In the genomic region with DNA sequence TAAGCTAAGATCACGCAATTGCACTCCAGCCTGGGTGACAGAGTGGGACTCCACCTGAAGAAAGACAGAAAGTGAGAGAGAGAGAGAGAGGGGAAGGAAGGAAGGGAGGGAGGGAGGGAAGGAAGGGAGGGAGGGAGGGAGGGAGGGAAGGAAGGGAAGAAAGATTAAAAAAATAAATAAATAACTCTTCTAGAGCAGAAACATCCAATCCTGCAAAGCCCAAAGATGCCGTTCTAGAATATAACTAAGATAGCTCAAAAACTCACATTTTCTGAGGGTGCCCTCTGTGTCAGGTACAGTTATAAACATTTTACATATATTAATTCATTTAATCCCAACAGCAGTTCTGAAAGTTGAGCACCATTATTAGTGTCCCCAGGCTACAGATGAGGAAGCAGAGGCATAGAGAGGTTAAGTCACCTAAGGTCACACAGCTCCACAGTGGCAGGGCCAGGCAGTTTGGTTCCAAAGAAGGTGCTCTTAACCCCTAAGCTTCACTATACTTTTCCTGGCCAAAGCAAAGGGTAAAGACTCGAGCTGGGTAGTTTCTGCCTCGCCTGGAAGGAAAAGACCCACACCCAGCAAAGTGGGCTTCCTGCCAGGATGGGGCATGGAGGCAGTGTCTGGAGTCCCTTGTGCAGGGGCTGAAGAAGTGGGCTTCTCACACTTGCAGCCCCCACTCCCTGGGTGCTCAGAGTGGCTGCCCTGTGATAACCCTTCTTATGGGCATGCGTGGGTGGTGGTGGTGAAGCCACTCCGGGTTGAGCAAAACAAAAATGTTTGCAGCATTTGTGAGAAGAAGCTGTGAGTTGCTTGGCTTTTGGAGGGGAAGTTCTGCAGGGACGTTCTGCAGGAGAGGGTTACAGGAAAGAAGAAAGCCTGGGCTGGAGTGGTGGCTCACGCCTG, we compare ENCODE assay signal across 14 cellular contexts. TPM values are rescaled to one million over a fixed set of nuclear protein-coding genes. Genes with fewer than 3 reads are reported as not detected.
DNase-seq lines count a peak whose midpoint lies in the region; ATAC-seq and TF ChIP-seq lines count a peak whose summit lies in the region.
"Had no signal": no experiment of that assay in that cellular context is flagged by ENCODE, and none has a peak within 500 bp of the region (broad histone marks: within the 10 kb centered on the region; RNA-seq: fewer than 3 reads in every experiment).

No MANE protein-coding gene starts in this region.

- POLR2A ChIA-PET in CD4-positive, alpha-beta T cell (lab: Charles Lee), result interaction anchor here (1.1 to 13.1 kb wide), 10 partner anchors 9 to 86 kb away, joined by 3 to 195 read pairs (median 4); a partner anchor contains a TSS
- POLR2A ChIA-PET in naive thymus-derived CD8-positive, alpha-beta T cell (lab: Charles Lee), result interaction anchor here (0.6 to 46.7 kb wide), 11 partner anchors 10 to 141 kb away, joined by 3 to 1921 read pairs (median 7); a partner anchor contains a TSS
- POLR2A ChIA-PET in HEK293T (lab: Yijun Ruan, JAX), result no interaction called here

- H3K4me3 Mint-ChIP-seq in CD4-positive, alpha-beta T cell, result peak overlapping the region; percentile 64
- H3K4me3 Mint-ChIP-seq in activated T-helper 1 cell treated with anti-CD3 and anti-CD28 coated beads, Interleukin-12 subunit alpha, Interleukin-12 subunit beta, Interleukin-2, Interleukin-4 antibody, amounts not matched to agents 30 ng/mL and 10 ng/mL and 1 ng/mL, durations not matched to agents 14 hours and 24 hours and 36 hours, result peak overlapping the region; percentile 24
- H3K4me3 Mint-ChIP-seq in naive thymus-derived CD8-positive, alpha-beta T cell, result peak overlapping the region; percentile 59 to 84 (median 76)
- H3K4me3 Mint-ChIP-seq: mesothelial cell of epicardium, WTC11 had no signal

- DNase-seq in CD4-positive, alpha-beta T cell, result peak in 1 of 10 experiments; percentile 30
- DNase-seq in KBM-7, result peak; percentile 42
- no peak for DNase-seq in activated T-helper 1 cell treated with anti-CD3 and anti-CD28 coated beads, Interleukin-12 subunit alpha, Interleukin-12 subunit beta, Interleukin-2, Interleukin-4 antibody, amounts not matched to agents 30 ng/mL and 10 ng/mL and 1 ng/mL, durations not matched to agents 14 hours and 24 hours and 36 hours (ENCODE audit: low spot score)
- peak in 3 of 10 donors; percentile 18 to 55 (median 41) for DNase-seq in naive thymus-derived CD8-positive, alpha-beta T cell
- no peak for DNase-seq in HEK293T (ENCODE audit: extremely low spot score)
- no peak for DNase-seq in NCI-H187 (lab: John Stamatoyannopoulos, UW)
- DNase-seq in stimulated activated CD4-positive, alpha-beta T cell treated with anti-CD3 and anti-CD28 coated beads, Interleukin-2, amount 100 ng/mL, for 48 hours, result no peak
- DNase-seq: COR-L47, NCI-H1105, NCI-H524 had no signal

- in situ Hi-C loops in KBM-7 (cut with MboI; ENCODE audit: low pct_unique_long_range_greater_than_20kb, low sequenced_read_pairs), result no loop called here

- H3K36me3 Mint-ChIP-seq in CD4-positive, alpha-beta T cell (ENCODE audit: low read depth), result peaks cover 27% of the 10 kb centered on the region
- H3K36me3 Mint-ChIP-seq in activated T-helper 1 cell treated with anti-CD3 and anti-CD28 coated beads, Interleukin-12 subunit alpha, Interleukin-12 subunit beta, Interleukin-2, Interleukin-4 antibody, amounts not matched to agents 30 ng/mL and 10 ng/mL and 1 ng/mL, durations not matched to agents 14 hours and 24 hours and 36 hours (ENCODE audit: low read depth), result peaks cover 22% of the 10 kb centered on the region
- H3K36me3 Mint-ChIP-seq in naive thymus-derived CD8-positive, alpha-beta T cell, result peaks cover 3 to 33% (median 8%) of the 10 kb centered on the region in 3 donors
- H3K36me3 Mint-ChIP-seq: mesothelial cell of epicardium, WTC11 had no signal

- intact Hi-C loops in CD4-positive, alpha-beta T cell (cut with DNase I, micrococcal nuclease), result no loop called here
- intact Hi-C loops in activated T-helper 1 cell treated with anti-CD3 and anti-CD28 coated beads, Interleukin-12 subunit alpha, Interleukin-12 subunit beta, Interleukin-2, Interleukin-4 antibody, amounts not matched to agents 30 ng/mL and 10 ng/mL and 1 ng/mL, durations not matched to agents 14 hours and 24 hours and 36 hours (cut with micrococcal nuclease), result loop anchor here (1.0 kb wide), 2 partner anchors 10 to 13 kb away; no protein-coding TSS in a partner anchor

- TF ChIP-seq CTCF in CD4-positive, alpha-beta T cell (IDR thresholded peaks at IDR 0.05), result no peak

- CTCF ChIA-PET in CD4-positive, alpha-beta T cell (lab: Charles Lee), result interaction anchor here (0.5 to 1.6 kb wide), 5 partner anchors 14 to 855 kb away, joined by 3 to 5 read pairs (median 3); no protein-coding TSS in a partner anchor
- CTCF ChIA-PET in HEK293T (lab: Yijun Ruan, JAX), result interaction anchor here (0.8 kb wide), 1 partner anchor 17 kb away, joined by 3 read pairs; no protein-coding TSS in a partner anchor

- no peaks in the 10 kb centered on the region for H3K9me3 ChIP-seq in CD4-positive, alpha-beta T cell (ENCODE audit: control insufficient read depth, low read length)
- H3K9me3 ChIP-seq: suprapubic skin had no signal

- ATAC-seq in CD4-positive, alpha-beta T cell (ENCODE audit: poor library complexity), result peak; percentile 46
- ATAC-seq in naive thymus-derived CD8-positive, alpha-beta T cell, result peak; percentile 48 to 64
- ATAC-seq in HG02884 (IDR thresholded peaks at IDR 0.05; ENCODE audit: unreplicated experiment), result no peak
- ATAC-seq: WTC11 had no signal

- peak overlapping the region; percentile 80 for H3K27ac Mint-ChIP-seq in CD4-positive, alpha-beta T cell
- peak overlapping the region; percentile 88 for H3K27ac Mint-ChIP-seq in activated T-helper 1 cell treated with anti-CD3 and anti-CD28 coated beads, Interleukin-12 subunit alpha, Interleukin-12 subunit beta, Interleukin-2, Interleukin-4 antibody, amounts not matched to agents 30 ng/mL and 10 ng/mL and 1 ng/mL, durations not matched to agents 14 hours and 24 hours and 36 hours
- peak overlapping the region; percentile 82 to 95 (median 92) for H3K27ac Mint-ChIP-seq in naive thymus-derived CD8-positive, alpha-beta T cell
- H3K27ac Mint-ChIP-seq: mesothelial cell of epicardium, WTC11 had no signal

- H3K27me3 Mint-ChIP-seq in CD4-positive, alpha-beta T cell, result no peaks in the 10 kb centered on the region
- no peaks in the 10 kb centered on the region for H3K27me3 Mint-ChIP-seq in activated T-helper 1 cell treated with anti-CD3 and anti-CD28 coated beads, Interleukin-12 subunit alpha, Interleukin-12 subunit beta, Interleukin-2, Interleukin-4 antibody, amounts not matched to agents 30 ng/mL and 10 ng/mL and 1 ng/mL, durations not matched to agents 14 hours and 24 hours and 36 hours (ENCODE audit: insufficient read depth)
- no peaks in the 10 kb centered on the region for H3K27me3 Mint-ChIP-seq in naive thymus-derived CD8-positive, alpha-beta T cell

- H3K4me1 Mint-ChIP-seq in CD4-positive, alpha-beta T cell (ENCODE audit: low read depth), result peaks cover 75% of the 10 kb centered on the region
- peaks cover 51% of the 10 kb centered on the region for H3K4me1 Mint-ChIP-seq in activated T-helper 1 cell treated with anti-CD3 and anti-CD28 coated beads, Interleukin-12 subunit alpha, Interleukin-12 subunit beta, Interleukin-2, Interleukin-4 antibody, amounts not matched to agents 30 ng/mL and 10 ng/mL and 1 ng/mL, durations not matched to agents 14 hours and 24 hours and 36 hours (ENCODE audit: low read depth)
- peaks cover 35 to 83% (median 79%) of the 10 kb centered on the region in 4 donors for H3K4me1 Mint-ChIP-seq in naive thymus-derived CD8-positive, alpha-beta T cell
- H3K4me1 Mint-ChIP-seq: mesothelial cell of epicardium, WTC11 had no signal

- no peaks in the 10 kb centered on the region for H3K9me3 Mint-ChIP-seq in CD4-positive, alpha-beta T cell
- no peaks in the 10 kb centered on the region for H3K9me3 Mint-ChIP-seq in activated T-helper 1 cell treated with anti-CD3 and anti-CD28 coated beads, Interleukin-12 subunit alpha, Interleukin-12 subunit beta, Interleukin-2, Interleukin-4 antibody, amounts not matched to agents 30 ng/mL and 10 ng/mL and 1 ng/mL, durations not matched to agents 14 hours and 24 hours and 36 hours
- no peaks in the 10 kb centered on the region for H3K9me3 Mint-ChIP-seq in naive thymus-derived CD8-positive, alpha-beta T cell
- H3K9me3 Mint-ChIP-seq: mesothelial cell of epicardium, WTC11 had no signal

- peak overlapping the region; percentile 62 for H3K27ac ChIP-seq in CD4-positive, alpha-beta T cell (ENCODE audit: low read depth, low read length)
- H3K27ac ChIP-seq: suprapubic skin had no signal

- no peaks in the 10 kb centered on the region for H3K27me3 ChIP-seq in CD4-positive, alpha-beta T cell (ENCODE audit: control insufficient read depth, insufficient read depth, low read length)
- H3K27me3 ChIP-seq: suprapubic skin had no signal

TF ChIP-seq in HEK293T, 16 proteins besides CTCF, POLR2A, EP300 and RAD21:
- no peak for TF ChIP-seq SUZ12 (IDR thresholded peaks at IDR 0.05)

RNA-seq across cellular contexts. Expression of a gene that starts 7.9 kb away (rescaled TPM):
- total RNA-seq in CD4-positive, alpha-beta T cell, result 100 to 1,000 TPM; 202 to 213 TPM
- 287 and 291 TPM in 2 replicates for total RNA-seq in activated T-helper 1 cell treated with anti-CD3 and anti-CD28 coated beads, Interleukin-12 subunit alpha, Interleukin-12 subunit beta, Interleukin-2, Interleukin-4 antibody, amounts not matched to agents 30 ng/mL and 10 ng/mL and 1 ng/mL, durations not matched to agents 14 hours and 24 hours and 36 hours
- total RNA-seq in naive thymus-derived CD8-positive, alpha-beta T cell, result 100 to 1,000 TPM; 334 to 343 TPM
- polyA plus RNA-seq in naive thymus-derived CD8-positive, alpha-beta T cell, result 100 to 1,000 TPM in 1 of 3 donors, 10 to 100 TPM in 2; 56.8 to 166 (median 87.4) TPM

RNA-seq across cellular contexts. Expression of a gene that starts 54.9 kb away (rescaled TPM):
- total RNA-seq in CD4-positive, alpha-beta T cell, result 1 to 10 TPM; 9.1 to 9.2 TPM
- 36.7 and 38.7 TPM in 2 replicates for total RNA-seq in activated T-helper 1 cell treated with anti-CD3 and anti-CD28 coated beads, Interleukin-12 subunit alpha, Interleukin-12 subunit beta, Interleukin-2, Interleukin-4 antibody, amounts not matched to agents 30 ng/mL and 10 ng/mL and 1 ng/mL, durations not matched to agents 14 hours and 24 hours and 36 hours
- total RNA-seq in naive thymus-derived CD8-positive, alpha-beta T cell, result 1 to 10 TPM; 8.8 to 9.2 TPM
- polyA plus RNA-seq in naive thymus-derived CD8-positive, alpha-beta T cell, result 1 to 10 TPM in 2 of 3 donors, under 1 TPM in 1; 0.73 to 2.2 (median 1.1) TPM

Comparison
In these comparisons a context has a peak if more than half of its experiments do, and no peak if none do; other contexts are left out.
1. H3K4me3 Mint-ChIP-seq: peak in every context shown above with its lines; median percentile 76 in naive thymus-derived CD8-positive, alpha-beta T cell; 64 in CD4-positive, alpha-beta T cell; 24 in activated T-helper 1 cell treated with anti-CD3 and anti-CD28 coated beads, Interleukin-12 subunit alpha, Interleukin-12 subunit beta, Interleukin-2, Interleukin-4 antibody, amounts not matched to agents 30 ng/mL and 10 ng/mL and 1 ng/mL, durations not matched to agents 14 hours and 24 hours and 36 hours.